Comparison of ENCODE assay signal across 10 cellular contexts in genomic region chr19:48735031-48735615, GRCh38. TPM values are rescaled to one million over a fixed set of nuclear protein-coding genes. Genes with fewer than 3 reads are reported as not detected.
A peak's percentile ranks its signal among the peaks of the same experiment; 100 is the strongest.
DNase-seq lines count a peak whose midpoint lies in the region; ATAC-seq and TF ChIP-seq lines count a peak whose summit lies in the region.
"Had no signal": no experiment of that assay in that cellular context is flagged by ENCODE, and none has a peak within 500 bp of the region (broad histone marks: within the 10 kb centered on the region; RNA-seq: fewer than 3 reads in every experiment).

No MANE protein-coding gene starts in this region.

- H3K27ac Mint-ChIP-seq in activated CD4-positive, alpha-beta T cell treated with anti-CD3 and anti-CD28 coated beads, Interleukin-2, amount 10 ng/mL, durations not matched to agents 24 days and 14 days = no peak overlapping the region

- H3K9me3 Mint-ChIP-seq in activated CD4-positive, alpha-beta T cell treated with anti-CD3 and anti-CD28 coated beads, Interleukin-2, amount 10 ng/mL, durations not matched to agents 24 days and 14 days = peaks cover 6% of the 10 kb centered on the region

- intact Hi-C loops in left lung (cut with DNase I) = no loop called here
- intact Hi-C loops in activated CD4-positive, alpha-beta T cell treated with anti-CD3 and anti-CD28 coated beads, Interleukin-2, amount 10 ng/mL, durations not matched to agents 24 days and 14 days (cut with micrococcal nuclease) = no loop called here

- H3K36me3 Mint-ChIP-seq in activated CD4-positive, alpha-beta T cell treated with anti-CD3 and anti-CD28 coated beads, Interleukin-2, amount 10 ng/mL, durations not matched to agents 24 days and 14 days (ENCODE audit: low read depth) = peaks cover 3% of the 10 kb centered on the region

- no peaks in the 10 kb centered on the region for H3K36me3 ChIP-seq in left lung

- peaks cover 4 to 14% of the 10 kb centered on the region in 2 donors for H3K4me1 ChIP-seq in left lung

- no peak for TF ChIP-seq CTCF in left lung (IDR thresholded peaks at IDR 0.05)

- peak; percentile 39 for ATAC-seq in left lung

- peaks cover 7% of the 10 kb centered on the region for H3K27me3 Mint-ChIP-seq in activated CD4-positive, alpha-beta T cell treated with anti-CD3 and anti-CD28 coated beads, Interleukin-2, amount 10 ng/mL, durations not matched to agents 24 days and 14 days

- H3K27ac ChIP-seq in left lung = no peak overlapping the region

- no peaks in the 10 kb centered on the region for H3K9me3 ChIP-seq in left lung

- peaks cover 5 to 13% of the 10 kb centered on the region in 2 donors for H3K27me3 ChIP-seq in left lung

- DNase-seq in ELF-1 (ENCODE audit: low read depth, low spot score) = peak; percentile 82
- peak; percentile 24 to 53 for DNase-seq in SW 1271 (lab: John Stamatoyannopoulos, UW)
- peak in 1 of 2 donors; percentile 75 for DNase-seq in left lung
- DNase-seq in hypothalamus (lab: John Stamatoyannopoulos, UW) = no peak
- no peak for DNase-seq in stimulated activated CD4-positive, alpha-beta T cell treated with anti-CD3 and anti-CD28 coated beads, Interleukin-12 subunit alpha, Interleukin-12 subunit beta, amount 100 ng/mL, for 4 hours
- no peak for DNase-seq in activated CD4-positive, alpha-beta T cell treated with anti-CD3 and anti-CD28 coated beads, Interleukin-2, amount 10 ng/mL, durations not matched to agents 24 days and 14 days
- DNase-seq: amygdala; NCI-H510A; stimulated activated CD4-positive, alpha-beta T cell treated with anti-CD3 and anti-CD28 coated beads, Interleukin-4, amount 100 ng/mL, for 4 hours had no signal

- no peak overlapping the region for H3K4me3 Mint-ChIP-seq in activated CD4-positive, alpha-beta T cell treated with anti-CD3 and anti-CD28 coated beads, Interleukin-2, amount 10 ng/mL, durations not matched to agents 24 days and 14 days

- H3K4me1 Mint-ChIP-seq in activated CD4-positive, alpha-beta T cell treated with anti-CD3 and anti-CD28 coated beads, Interleukin-2, amount 10 ng/mL, durations not matched to agents 24 days and 14 days = peaks cover 5% of the 10 kb centered on the region

- H3K4me3 ChIP-seq in left lung = no peak overlapping the region
- H3K4me3 ChIP-seq: lung had no signal

RNA-seq across cellular contexts. Expression of gene RASIP1, which starts 5.3 kb away (rescaled TPM):
- 10 to 100 TPM; 15.0 to 25.4 TPM for total RNA-seq in left lung
- total RNA-seq in activated CD4-positive, alpha-beta T cell treated with anti-CD3 and anti-CD28 coated beads, Interleukin-2, amount 10 ng/mL, durations not matched to agents 24 days and 14 days = 0.71 and 0.82 TPM in 2 replicates

RNA-seq across cellular contexts. Expression of gene IZUMO1, which starts 11.6 kb away (rescaled TPM):
- 1 to 10 TPM in 1 of 2 donors, under 1 TPM in 1; 0.96 to 1.5 TPM for total RNA-seq in left lung
- total RNA-seq in activated CD4-positive, alpha-beta T cell treated with anti-CD3 and anti-CD28 coated beads, Interleukin-2, amount 10 ng/mL, durations not matched to agents 24 days and 14 days = 0.21 TPM in 1 of 2 replicates, not detected in the other

RNA-seq across cellular contexts. Expression of gene MAMSTR, which starts 15.6 kb away (rescaled TPM):
- total RNA-seq in left lung = 1 to 10 TPM; 1.3 to 1.5 TPM
- 1.2 and 1.4 TPM in 2 replicates for total RNA-seq in activated CD4-positive, alpha-beta T cell treated with anti-CD3 and anti-CD28 coated beads, Interleukin-2, amount 10 ng/mL, durations not matched to agents 24 days and 14 days

RNA-seq across cellular contexts. Expression of gene FUT1, which starts 17.3 kb away (rescaled TPM):
- total RNA-seq in left lung = 1 to 10 TPM; 6.0 to 8.7 TPM
- total RNA-seq in activated CD4-positive, alpha-beta T cell treated with anti-CD3 and anti-CD28 coated beads, Interleukin-2, amount 10 ng/mL, durations not matched to agents 24 days and 14 days = 0.23 and 0.26 TPM in 2 replicates

RNA-seq across cellular contexts. Expression of gene FGF21, which starts 20.2 kb away (rescaled TPM):
- not detected for total RNA-seq in left lung
- not detected in 2 replicates for total RNA-seq in activated CD4-positive, alpha-beta T cell treated with anti-CD3 and anti-CD28 coated beads, Interleukin-2, amount 10 ng/mL, durations not matched to agents 24 days and 14 days
- total RNA-seq: lung had no signal

Comparison
In these comparisons a context has a peak if more than half of its experiments do, and no peak if none do; other contexts are left out.
1. DNase-seq: peak in ELF-1 (single experiment) and SW 1271 (2 of 2); none in hypothalamus (0 of 51), stimulated activated CD4-positive, alpha-beta T cell treated with anti-CD3 and anti-CD28 coated beads, Interleukin-12 subunit alpha, Interleukin-12 subunit beta, amount 100 ng/mL, for 4 hours (single experiment) and activated CD4-positive, alpha-beta T cell treated with anti-CD3 and anti-CD28 coated beads, Interleukin-2, amount 10 ng/mL, durations not matched to agents 24 days and 14 days (single experiment).